15 cellular contexts compared by ENCODE assay signal in the genomic region with DNA sequence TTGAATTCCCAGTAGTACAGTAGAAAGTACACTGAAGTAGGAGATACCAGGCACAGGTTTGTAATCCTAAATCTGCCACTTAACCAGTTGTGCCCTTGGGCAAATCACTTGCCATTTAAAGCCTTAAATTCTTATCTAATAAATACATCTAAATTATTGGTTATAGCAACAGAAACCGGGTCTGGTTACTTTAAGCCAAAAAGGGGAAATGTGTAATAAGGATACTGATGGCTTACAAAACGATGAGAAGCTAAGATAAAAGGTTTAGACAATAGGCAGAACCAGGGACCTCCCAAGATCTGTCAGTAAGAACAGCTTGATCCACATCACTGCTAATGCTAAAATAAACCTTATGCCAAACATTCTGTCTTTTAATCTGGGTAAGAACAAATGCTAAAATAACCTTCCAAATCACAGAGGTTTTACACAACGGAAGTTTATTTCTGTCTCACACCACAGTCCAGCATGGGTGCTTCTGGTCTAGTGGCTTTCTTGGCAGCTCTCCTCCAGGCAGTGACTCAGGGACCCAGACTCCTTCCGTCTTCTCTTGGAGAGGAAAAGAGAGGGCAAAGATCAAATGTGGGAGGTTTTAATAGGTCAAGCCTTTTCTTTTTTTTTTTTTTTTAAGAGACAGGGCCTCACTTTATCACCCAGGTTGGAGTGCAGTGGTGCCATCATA. TPM values are rescaled to one million over a fixed set of nuclear protein-coding genes. Genes with fewer than 3 reads are reported as not detected.
DNase-seq lines count a peak whose midpoint lies in the region; ATAC-seq and FAIRE-seq lines count a peak whose summit lies in the region.
"Had no signal": no experiment of that assay in that cellular context is flagged by ENCODE, and none has a peak within 500 bp of the region (broad histone marks: within the 10 kb centered on the region; RNA-seq: fewer than 3 reads in every experiment).

No MANE protein-coding gene starts in this region.

- no peaks in the 10 kb centered on the region for H3K9me3 ChIP-seq in small intestine (ENCODE audit: control insufficient read depth, low read depth)

- DNase-seq in SIG-M5 treated with dmso at 0.1 percent for 504 hours (lab: John Stamatoyannopoulos, UW; ENCODE audit: unreplicated experiment): peak; percentile 41
- no peak for DNase-seq in SIG-M5 (lab: John Stamatoyannopoulos, UW)
- peak; percentile 80 for DNase-seq in RCC 7860 (ENCODE audit: low spot score)
- peak; percentile 90 for DNase-seq in dermis blood vessel endothelial cell
- peak; percentile 34 for DNase-seq in small intestine
- no peak for DNase-seq in stimulated activated CD4-positive, alpha-beta T cell treated with anti-CD3 and anti-CD28 coated beads, Interleukin-15, amount 100 ng/mL, for 24 hours
- no peak for DNase-seq in NCI-H1694 treated with DMSO at 0.1 percent for 48 hours (lab: John Stamatoyannopoulos, UW)
- DNase-seq in left ventricle myocardium superior: no peak
- DNase-seq: activated CD8-positive, alpha-beta memory T cell treated with anti-CD3 and anti-CD28 coated beads, Interleukin-2, amount 50 U/mL, for 48 hours; NCI-H510A; stimulated activated CD4-positive, alpha-beta T cell treated with anti-CD3 and anti-CD28 coated beads, Interleukin-4, amount 100 ng/mL, for 1 hour; stomach had no signal

- WGBS in small intestine, 3 donors: 41 to 47% (median 45%) methylated on average over 4 of the region's 4 CpGs

- no peak overlapping the region for H3K27ac ChIP-seq in small intestine (ENCODE audit: low read depth in 1 of 2, low read length in 1 of 2)
- H3K27ac ChIP-seq: ascending aorta, KMS-11, parathyroid adenoma, stomach had no signal

- H3K4me1 ChIP-seq in small intestine (ENCODE audit: control insufficient read depth in 2 of 2, insufficient read depth in 1 of 2, low read depth in 1 of 2, low read length in 1 of 2): no peaks in the 10 kb centered on the region
- H3K4me1 ChIP-seq: ascending aorta, parathyroid adenoma, stomach had no signal

- FAIRE-seq in RCC 7860 (lab: Jason Lieb, UNC) (peak; percentile 88), small intestine (lab: Jason Lieb, UNC) (no peak)

- H3K27me3 ChIP-seq in small intestine (ENCODE audit: control insufficient read depth in 2 of 2, insufficient read depth in 2 of 2, low read length in 2 of 2): no peaks in the 10 kb centered on the region
- H3K27me3 ChIP-seq: ascending aorta had no signal

- no peak for ATAC-seq in left ventricle myocardium superior

- no peaks in the 10 kb centered on the region for H3K36me3 ChIP-seq in small intestine (ENCODE audit: control insufficient read depth in 2 of 2, insufficient read depth in 2 of 2, low read length in 2 of 2)
- H3K36me3 ChIP-seq: ascending aorta, stomach had no signal

- H3K4me3 ChIP-seq in small intestine (ENCODE audit: low read depth in 1 of 2, low read length in 2 of 2): no peak overlapping the region
- H3K4me3 ChIP-seq: ascending aorta, stomach had no signal

- intact Hi-C loops in left ventricle myocardium superior (cut with micrococcal nuclease): no loop called here

RNA-seq across cellular contexts. Expression of gene ZMYM1, which starts 16.5 kb away (rescaled TPM):
- total RNA-seq in dermis blood vessel endothelial cell (30.1 and 34.9 TPM in 2 replicates), left ventricle myocardium superior (4.3 TPM)
- polyA plus RNA-seq in small intestine: 1 to 10 TPM; 1.1 to 4.0 (median 2.5) TPM

RNA-seq across cellular contexts. Expression of gene ZMYM6, which starts 30.9 kb away (rescaled TPM):
- 10.1 and 11.9 TPM in 2 replicates for total RNA-seq in dermis blood vessel endothelial cell
- polyA plus RNA-seq in small intestine: 10 to 100 TPM in 1 of 3 donors, 1 to 10 TPM in 2; 6.6 to 10.7 (median 9.2) TPM
- 11.1 TPM for total RNA-seq in left ventricle myocardium superior

Comparison
In these comparisons a context has a peak if more than half of its experiments do, and no peak if none do; other contexts are left out.
1. DNase-seq: peak in SIG-M5 treated with dmso at 0.1 percent for 504 hours (single experiment), RCC 7860 (single experiment), dermis blood vessel endothelial cell (single experiment) and small intestine (single experiment); none in SIG-M5 (single experiment), stimulated activated CD4-positive, alpha-beta T cell treated with anti-CD3 and anti-CD28 coated beads, Interleukin-15, amount 100 ng/mL, for 24 hours (single experiment), NCI-H1694 treated with DMSO at 0.1 percent for 48 hours (single experiment) and left ventricle myocardium superior (single experiment).